ENCODE assay signal across 9 cellular contexts in the genomic region with DNA sequence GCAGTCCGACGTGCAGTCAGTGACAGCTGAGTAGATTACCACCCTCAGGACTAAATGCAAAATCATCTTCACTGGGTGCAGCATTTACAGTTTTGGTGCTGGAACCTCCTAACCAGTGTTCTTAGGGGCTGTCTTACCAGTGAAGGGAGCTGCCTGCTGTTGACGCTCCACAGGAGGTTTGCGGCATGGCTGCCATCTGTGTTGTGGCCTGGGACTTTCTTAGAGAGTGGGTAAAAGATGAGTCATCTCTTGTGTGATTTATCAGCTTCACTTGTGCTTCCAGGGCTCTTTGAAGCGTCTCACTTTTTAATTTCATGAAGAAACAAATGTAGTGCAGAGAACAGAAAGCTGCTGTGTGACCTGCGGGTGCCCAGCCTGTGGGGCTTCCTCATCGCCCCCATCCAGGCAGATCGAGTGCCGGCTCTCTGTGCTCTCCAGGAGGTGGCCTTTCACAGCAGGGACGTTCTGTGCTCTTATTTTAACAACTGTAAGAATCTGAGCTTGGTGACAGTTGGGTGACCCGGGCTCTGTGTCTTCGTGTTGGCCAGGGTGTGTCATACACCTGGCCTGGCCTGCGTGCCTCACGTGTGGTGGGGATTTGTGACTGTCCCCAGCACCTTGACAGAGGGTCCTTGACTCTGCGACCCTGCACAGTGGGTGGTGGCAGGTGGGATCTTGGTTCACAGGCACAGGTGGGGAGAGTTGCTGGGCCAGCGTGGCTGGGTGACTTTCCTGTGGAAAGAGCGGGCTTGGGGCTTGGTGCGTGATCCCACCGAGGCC. TPM values are rescaled to one million over a fixed set of nuclear protein-coding genes. Genes with fewer than 3 reads are reported as not detected.
DNase-seq lines count a peak whose midpoint lies in the region; ATAC-seq, FAIRE-seq and TF ChIP-seq lines count a peak whose summit lies in the region.
"Had no signal": no experiment of that assay in that cellular context is flagged by ENCODE, and none has a peak within 500 bp of the region (broad histone marks: within the 10 kb centered on the region; RNA-seq: fewer than 3 reads in every experiment).

No MANE protein-coding gene starts in this region.

- no peak for FAIRE-seq in small intestine (lab: Jason Lieb, UNC)
- FAIRE-seq: islet of Langerhans had no signal

- peak overlapping the region; percentile 5 to 85 for H3K27ac ChIP-seq in small intestine (ENCODE audit: low read depth in 1 of 2, low read length in 1 of 2)

- H3K36me3 ChIP-seq in small intestine (ENCODE audit: control insufficient read depth in 2 of 2, insufficient read depth in 2 of 2, low read length in 2 of 2), result peaks cover 0 to 2% of the 10 kb centered on the region in 2 donors

- DNase-seq in NCI-H2227 (lab: John Stamatoyannopoulos, UW; ENCODE audit: unreplicated experiment) (peak; percentile 26), epithelial cell of esophagus (ENCODE audit: low read depth) (peak; percentile 48), small intestine (peak; percentile 59), lower leg skin (ENCODE audit: low spot score in 2 of 2) (no peak), DMS114 treated with DMSO at 0.1 percent for 48 hours (lab: John Stamatoyannopoulos, UW; ENCODE audit: unreplicated experiment) (no peak)
- peak; percentile 65 to 84 for DNase-seq in activated CD8-positive, alpha-beta memory T cell treated with anti-CD3 and anti-CD28 coated beads for 4 hours (ENCODE audit: low read depth in 2 of 2)

- no peak for TF ChIP-seq CTCF in epithelial cell of esophagus (IDR thresholded peaks at IDR 0.05; ENCODE audit: insufficient read depth, low read depth, low read length, missing control alignments)
- no peak for TF ChIP-seq CTCF in lower leg skin (IDR thresholded peaks at IDR 0.05)

- no peaks in the 10 kb centered on the region for H3K9me3 ChIP-seq in small intestine (ENCODE audit: control insufficient read depth, low read depth)

- no peak for TF ChIP-seq POLR2A in lower leg skin (IDR thresholded peaks at IDR 0.05)

- no peaks in the 10 kb centered on the region for H3K4me1 ChIP-seq in small intestine (ENCODE audit: control insufficient read depth in 2 of 2, insufficient read depth in 1 of 2, low read depth in 1 of 2, low read length in 1 of 2)

- H3K4me3 ChIP-seq in epithelial cell of esophagus (ENCODE audit: low read length), result no peak overlapping the region
- H3K4me3 ChIP-seq in small intestine (ENCODE audit: low read depth in 1 of 2, low read length in 2 of 2), result no peak overlapping the region
- no peak overlapping the region for H3K4me3 ChIP-seq in lower leg skin (ENCODE audit: low read depth, poor library complexity, severe bottlenecking)

- intact Hi-C loops in lower leg skin (cut with DNase I; ENCODE audit: low total_unique reads), result no loop called here

- WGBS in small intestine, 3 donors, result 65 to 78% (median 66%) methylated on average over 19 of the region's 19 CpGs
- WGBS in lower leg skin, 2 donors, result 56 to 62% methylated on average over 18 to 19 of the region's 19 CpGs

- ATAC-seq in GM18520 (IDR thresholded peaks at IDR 0.05; ENCODE audit: unreplicated experiment), result peak; percentile 88
- ATAC-seq in HG02763 (IDR thresholded peaks at IDR 0.05; ENCODE audit: unreplicated experiment), result peak; percentile 73

- H3K27me3 ChIP-seq in small intestine (ENCODE audit: control insufficient read depth in 2 of 2, insufficient read depth in 2 of 2, low read length in 2 of 2), result no peaks in the 10 kb centered on the region

RNA-seq across cellular contexts. Expression of a gene that starts 24.3 kb away (rescaled TPM):
- polyA plus RNA-seq in small intestine, result under 1 TPM in 2 of 3 donors, not detected in 1; 0.04 to 0.27 TPM
- total RNA-seq in lower leg skin, result 100 to 1,000 TPM; 202 to 426 (median 294) TPM

Comparison
In these comparisons a context has a peak if more than half of its experiments do, and no peak if none do; other contexts are left out.
1. DNase-seq: peak in NCI-H2227 (single experiment), activated CD8-positive, alpha-beta memory T cell treated with anti-CD3 and anti-CD28 coated beads for 4 hours (2 of 2), epithelial cell of esophagus (single experiment) and small intestine (single experiment); none in lower leg skin (0 of 2) and DMS114 treated with DMSO at 0.1 percent for 48 hours (single experiment).